In the genomic region with DNA sequence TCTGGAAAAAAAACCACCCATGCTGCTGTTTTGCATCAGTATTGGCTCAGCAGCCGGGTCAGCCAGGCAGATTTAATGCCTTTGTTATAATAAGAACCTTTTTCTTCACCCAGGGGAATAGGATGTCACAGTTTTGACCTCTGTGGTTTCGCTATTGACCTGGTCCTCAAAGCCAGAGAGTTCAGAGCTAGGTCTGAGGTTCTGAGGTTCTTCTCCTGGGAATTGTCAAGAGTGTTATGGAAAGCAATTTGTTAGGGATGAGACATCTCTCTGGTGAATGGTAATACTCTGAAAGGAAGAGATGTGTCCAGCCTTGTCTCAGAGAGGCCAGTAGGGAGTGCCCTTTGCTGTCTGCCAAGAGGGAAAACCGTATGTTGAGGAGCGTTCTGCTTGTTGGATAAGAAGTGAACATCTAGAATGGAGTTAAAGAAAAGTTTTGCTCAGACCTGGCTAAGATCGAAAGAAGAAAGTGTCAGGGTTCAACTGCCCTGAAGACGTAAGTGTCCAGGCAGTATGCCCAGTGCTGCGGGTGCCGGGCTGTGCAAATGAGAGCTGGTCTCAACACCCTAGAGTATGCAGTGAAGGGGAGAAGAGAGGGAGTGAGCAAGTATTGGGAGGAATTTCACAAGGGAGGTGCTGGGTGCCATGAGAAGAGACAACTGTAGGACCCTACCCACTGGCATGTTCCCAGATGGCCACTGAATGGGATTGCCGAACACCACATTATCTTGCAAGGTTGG, we compare ENCODE assay signal across 16 cellular contexts.
DNase-seq lines count a peak whose midpoint lies in the region; ATAC-seq and TF ChIP-seq lines count a peak whose summit lies in the region.
"Had no signal": no experiment of that assay in that cellular context is flagged by ENCODE, and none has a peak within 500 bp of the region (broad histone marks: within the 10 kb centered on the region; RNA-seq: fewer than 3 reads in every experiment).

No MANE protein-coding gene starts in this region.

- H2AFZ ChIP-seq in neural progenitor cell (replicated peaks) = no peak overlapping the region

- peak overlapping the region; percentile 3 for H3K4me2 ChIP-seq in neural progenitor cell

- H3K27me3 ChIP-seq in ascending aorta = no peaks in the 10 kb centered on the region
- H3K27me3 ChIP-seq in foreskin keratinocyte = peaks cover 3% of the 10 kb centered on the region
- no peaks in the 10 kb centered on the region for H3K27me3 ChIP-seq in neural progenitor cell

- H3F3A ChIP-seq in neural progenitor cell (ENCODE audit: low read depth) = no peaks in the 10 kb centered on the region

- H3K79me2 ChIP-seq in neural progenitor cell (ENCODE audit: low read depth) = no peaks in the 10 kb centered on the region

- H3K4me3 Mint-ChIP-seq in neural progenitor cell = no peak overlapping the region
- H3K4me3 Mint-ChIP-seq: activated CD8-positive, alpha-beta T cell treated with anti-CD3 and anti-CD28 coated beads, Interleukin-2, amount 10 ng/mL, durations not matched to agents 7 days and 5 days had no signal

- H3K9me3 ChIP-seq in ascending aorta (no peaks in the 10 kb centered on the region), neural progenitor cell (ENCODE audit: low read depth) (no peaks in the 10 kb centered on the region)

- no peak overlapping the region for H3K27ac Mint-ChIP-seq in neural progenitor cell
- H3K27ac Mint-ChIP-seq: activated CD8-positive, alpha-beta T cell treated with anti-CD3 and anti-CD28 coated beads, Interleukin-2, amount 10 ng/mL, durations not matched to agents 7 days and 5 days had no signal

- TF ChIP-seq CTCF in ascending aorta (IDR thresholded peaks at IDR 0.05) (no peak), foreskin keratinocyte (conservative IDR thresholded peaks at IDR 0.05) (peak; percentile 19), neural progenitor cell (IDR thresholded peaks at IDR 0.05) (no peak)

- H3K4me1 ChIP-seq in ascending aorta (peaks cover 0 to 22% of the 10 kb centered on the region in 2 donors), foreskin keratinocyte (no peaks in the 10 kb centered on the region), neural progenitor cell (peaks cover 18% of the 10 kb centered on the region)

- DNase-seq in AG08395 (ENCODE audit: low spot score) (peak; percentile 14), ascending aorta (ENCODE audit: low spot score in 2 of 2) (no peak), foreskin keratinocyte (no peak), neural progenitor cell (ENCODE audit: low spot score) (no peak), NCI-H524 (lab: John Stamatoyannopoulos, UW) (no peak), SKM-1 (lab: John Stamatoyannopoulos, UW; ENCODE audit: unreplicated experiment) (no peak), DMS53 treated with DMSO at 0.1 percent for 48 hours (lab: John Stamatoyannopoulos, UW; ENCODE audit: unreplicated experiment) (no peak)
- DNase-seq: ACHN; activated CD8-positive, alpha-beta T cell treated with anti-CD3 and anti-CD28 coated beads, Interleukin-2, amount 10 ng/mL, durations not matched to agents 7 days and 5 days; activated gamma-delta T cell treated with Interleukin-2 at 50 U/mL for 16 hours; foreskin fibroblast; NCI-H1436 treated with DMSO at 0.1 percent for 48 hours; NCI-H526 treated with DMSO at 0.1 percent for 48 hours had no signal

- H3K36me3 Mint-ChIP-seq in neural progenitor cell = peaks cover 1% of the 10 kb centered on the region

- no peaks in the 10 kb centered on the region for H3K36me3 ChIP-seq in ascending aorta
- no peaks in the 10 kb centered on the region for H3K36me3 ChIP-seq in neural progenitor cell

- H3K9me3 Mint-ChIP-seq in neural progenitor cell = peaks cover 2% of the 10 kb centered on the region
- H3K9me3 Mint-ChIP-seq: type B pancreatic cell had no signal

- H3K27ac ChIP-seq in ascending aorta (peak overlapping the region; percentile 28 to 44), foreskin keratinocyte (no peak overlapping the region), neural progenitor cell (no peak overlapping the region)

- H3K27me3 Mint-ChIP-seq in neural progenitor cell (ENCODE audit: insufficient read depth, low read depth) = peaks cover 2% of the 10 kb centered on the region
- H3K27me3 Mint-ChIP-seq: type B pancreatic cell had no signal

- ATAC-seq in foreskin keratinocyte (no peak), GM18909 (IDR thresholded peaks at IDR 0.05; ENCODE audit: poor library complexity, unreplicated experiment) (no peak)
- ATAC-seq: activated CD8-positive, alpha-beta T cell treated with anti-CD3 and anti-CD28 coated beads, Interleukin-2, amount 10 ng/mL, durations not matched to agents 7 days and 5 days had no signal

- no peak overlapping the region for H3K4me3 ChIP-seq in ascending aorta
- no peak overlapping the region for H3K4me3 ChIP-seq in neural progenitor cell
- H3K4me3 ChIP-seq: K562 had no signal

- H4K20me1 ChIP-seq in neural progenitor cell (ENCODE audit: low read depth) = no peaks in the 10 kb centered on the region

- no peak overlapping the region for H3K9ac ChIP-seq in neural progenitor cell

- intact Hi-C loops in ascending aorta (cut with DNase I) = loop anchor here (5.0 kb wide), 3 partner anchors 51 to 871 kb away; no protein-coding TSS in a partner anchor

- H3K4me1 Mint-ChIP-seq in neural progenitor cell = peaks cover 43% of the 10 kb centered on the region

Comparison
In these comparisons a context has a peak if more than half of its experiments do, and no peak if none do; other contexts are left out.
1. H3K27ac ChIP-seq: peak in ascending aorta (2 of 2); none in foreskin keratinocyte (single experiment) and neural progenitor cell (single experiment).